Comparison of ENCODE assay signal across 11 cellular contexts in genomic region chr11:78427615-78428272, GRCh38. TPM values are rescaled to one million over a fixed set of nuclear protein-coding genes. Genes with fewer than 3 reads are reported as not detected.
A peak's percentile ranks its signal among the peaks of the same experiment; 100 is the strongest.
DNase-seq lines count a peak whose midpoint lies in the region; ATAC-seq and TF ChIP-seq lines count a peak whose summit lies in the region.
"Had no signal": no experiment of that assay in that cellular context is flagged by ENCODE, and none has a peak within 500 bp of the region (broad histone marks: within the 10 kb centered on the region; RNA-seq: fewer than 3 reads in every experiment).

No MANE protein-coding gene starts in this region.

- no peak for TF ChIP-seq CTCF in osteoblast (IDR thresholded peaks at IDR 0.05; ENCODE audit: extremely low read depth, low read depth, low read length)

- H3K4me2 ChIP-seq in osteoblast (ENCODE audit: insufficient read depth, low read length), result no peak overlapping the region

- H3K9me3 ChIP-seq in osteoblast (ENCODE audit: low read depth, low read length), result no peaks in the 10 kb centered on the region

- H3K27ac Mint-ChIP-seq in naive B cell, result peak overlapping the region in 4 of 6 donors; percentile 11 to 93 (median 66)
- H3K27ac Mint-ChIP-seq: activated CD4-positive, alpha-beta T cell treated with anti-CD3 and anti-CD28 coated beads, Interleukin-2, amount 10 ng/mL, durations not matched to agents 7 days and 5 days had no signal

- DNase-seq in naive B cell (peak; percentile 22), NCI-H1092 (lab: John Stamatoyannopoulos, UW) (no peak), KBM-7 (no peak), osteoblast (ENCODE audit: insufficient read length, low spot score, missing footprints) (no peak)
- DNase-seq: activated CD4-positive, alpha-beta T cell treated with anti-CD3 and anti-CD28 coated beads, Interleukin-2, amount 10 ng/mL, durations not matched to agents 7 days and 5 days; DMS79 treated with DMSO at 0.1 percent for 48 hours; NCI-H1694 treated with DMSO at 0.1 percent for 48 hours; RPMI8226 had no signal

- peaks cover 0 to 4% (median 0%) of the 10 kb centered on the region in 7 donors for H3K9me3 Mint-ChIP-seq in naive B cell

- peaks cover 0 to 5% of the 10 kb centered on the region in 2 donors for H3K36me3 Mint-ChIP-seq in naive B cell

- in situ Hi-C loops in KBM-7 (cut with MboI; ENCODE audit: low pct_unique_long_range_greater_than_20kb, low sequenced_read_pairs), result no loop called here

- peak overlapping the region; percentile 49 to 88 (median 75) for H3K4me3 Mint-ChIP-seq in naive B cell
- H3K4me3 Mint-ChIP-seq: activated CD4-positive, alpha-beta T cell treated with anti-CD3 and anti-CD28 coated beads, Interleukin-2, amount 10 ng/mL, durations not matched to agents 7 days and 5 days had no signal

- no peaks in the 10 kb centered on the region for H3K79me2 ChIP-seq in osteoblast (ENCODE audit: insufficient read depth, low read length)

- peak; percentile 57 for ATAC-seq in GM18502 (IDR thresholded peaks at IDR 0.05; ENCODE audit: poor library complexity, unreplicated experiment)
- peak; percentile 46 for ATAC-seq in GM21360 (IDR thresholded peaks at IDR 0.05; ENCODE audit: unreplicated experiment)
- ATAC-seq in HG03571 (IDR thresholded peaks at IDR 0.05; ENCODE audit: unreplicated experiment), result peak; percentile 35
- peak in 1 of 2 donors; percentile 17 for ATAC-seq in naive B cell (ENCODE audit: low read depth in 2 of 2)

- no peaks in the 10 kb centered on the region for H4K20me1 ChIP-seq in osteoblast (ENCODE audit: insufficient read depth, low read length)

- H3K27ac ChIP-seq in osteoblast (ENCODE audit: low read depth, low read length), result no peak overlapping the region

- H3K4me1 Mint-ChIP-seq in naive B cell, result peaks cover 46 to 63% (median 61%) of the 10 kb centered on the region in 3 donors

- no peaks in the 10 kb centered on the region for H3K27me3 ChIP-seq in osteoblast (ENCODE audit: insufficient read depth, low read length)

- H3K27me3 Mint-ChIP-seq in naive B cell, result no peaks in the 10 kb centered on the region
- H3K27me3 Mint-ChIP-seq: activated CD4-positive, alpha-beta T cell treated with anti-CD3 and anti-CD28 coated beads, Interleukin-2, amount 10 ng/mL, durations not matched to agents 7 days and 5 days had no signal

- no peak overlapping the region for H2AFZ ChIP-seq in osteoblast (ENCODE audit: low read length)

- H3K4me1 ChIP-seq in osteoblast (ENCODE audit: insufficient read depth, low read length), result peaks cover 11% of the 10 kb centered on the region

- no peak overlapping the region for H3K4me3 ChIP-seq in osteoblast (ENCODE audit: insufficient read depth, low read length)

- H3K36me3 ChIP-seq in osteoblast (ENCODE audit: insufficient read depth, low read length), result no peaks in the 10 kb centered on the region

RNA-seq across cellular contexts. Expression of gene GAB2, which starts 10.1 kb away (rescaled TPM):
- 1 to 10 TPM in 4 of 6 donors, under 1 TPM in 2; 0.71 to 4.2 (median 2.2) TPM for polyA plus RNA-seq in naive B cell (ENCODE audit: low read depth in 6 of 6)
- 18.3 and 18.5 TPM in 2 replicates for total RNA-seq in osteoblast
